29 cellular contexts compared by ENCODE assay signal in the genomic region with DNA sequence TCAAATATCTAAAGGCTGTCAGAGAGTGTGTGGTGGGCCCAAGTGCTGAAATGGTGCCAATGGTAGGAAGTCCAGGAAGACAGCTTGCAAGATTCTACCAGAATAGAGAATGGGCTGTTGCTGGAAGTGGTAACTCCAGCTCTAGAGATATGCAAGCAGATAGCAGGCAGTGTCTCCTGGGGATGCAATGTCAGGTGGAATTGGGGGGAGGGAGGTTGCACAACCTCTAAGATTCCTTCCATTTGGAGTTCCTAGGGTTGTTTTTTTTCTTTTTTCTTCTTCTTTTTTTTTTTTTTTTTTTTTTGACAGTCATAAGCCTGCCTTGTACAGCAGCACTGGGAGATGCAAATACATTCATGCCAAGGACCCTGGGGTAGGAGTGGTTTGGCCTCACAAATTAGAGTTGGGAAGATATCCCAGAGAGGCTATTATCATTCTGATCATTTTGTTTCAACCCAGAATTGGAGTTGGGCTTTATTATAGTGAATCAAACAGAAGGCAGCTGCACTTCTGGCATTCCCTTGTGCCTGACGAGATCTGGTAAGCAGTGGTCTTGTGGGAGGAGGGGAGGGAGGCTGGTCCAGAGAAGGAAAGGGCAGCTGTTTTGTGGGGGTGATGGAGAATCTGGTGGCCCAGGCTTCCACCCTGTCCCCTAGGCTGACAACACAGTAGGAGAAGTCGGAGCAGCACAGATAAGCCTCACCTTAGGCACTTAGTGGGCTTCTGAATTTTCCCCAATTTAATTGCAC. TPM values are rescaled to one million over a fixed set of nuclear protein-coding genes. Genes with fewer than 3 reads are reported as not detected.
DNase-seq lines count a peak whose midpoint lies in the region; ATAC-seq and TF ChIP-seq lines count a peak whose summit lies in the region.
"Had no signal": no experiment of that assay in that cellular context is flagged by ENCODE, and none has a peak within 500 bp of the region (broad histone marks: within the 10 kb centered on the region; RNA-seq: fewer than 3 reads in every experiment).

No MANE protein-coding gene starts in this region.

- H3K9me3 ChIP-seq in left ventricle myocardium inferior (replicated peaks) (no peaks in the 10 kb centered on the region), T-helper 17 cell (ENCODE audit: control insufficient read depth, low read length, poor library complexity, severe bottlenecking) (no peaks in the 10 kb centered on the region)
- H3K9me3 ChIP-seq: BLaER1 treated with 17β-estradiol and CSF1 and Interleukin-3, amounts not matched to agents 10 nM and 100 nM; HAP-1 had no signal

- WGBS in mesendoderm (ENCODE audit: extremely low coverage, insufficient coverage, low lambda C conversion rate): no CpG with 5 or more reads among the region's 2 CpGs

- no peak overlapping the region for H2BK120ac ChIP-seq in mesendoderm (ENCODE audit: low read depth, low read length)

- no peak overlapping the region for H3K56ac ChIP-seq in mesendoderm (ENCODE audit: low read length)

- H3K4me2 ChIP-seq in mesendoderm (ENCODE audit: low read length): no peak overlapping the region
- H3K4me2 ChIP-seq: BLaER1 treated with 17β-estradiol and CSF1 and Interleukin-3, amounts not matched to agents 10 nM and 100 nM; GM23338; PC-9 had no signal

- H3K79me1 ChIP-seq in mesendoderm (ENCODE audit: low read length): no peaks in the 10 kb centered on the region

- no peak for DNase-seq in left ventricle myocardium superior
- no peak for DNase-seq in left ventricle myocardium inferior
- DNase-seq in coronary artery (ENCODE audit: low spot score): peak; percentile 36
- DNase-seq in mesendoderm: peak; percentile 45
- no peak for DNase-seq in T-helper 17 cell
- DNase-seq in NCI-H1694 (lab: John Stamatoyannopoulos, UW): no peak
- DNase-seq: CD4-positive, alpha-beta T cell; COR-L47; DMS53; KBM-7; MV-4-11; NCI-H1105; NCI-H1436 treated with DMSO at 0.1 percent for 48 hours; NCI-H2029; NCI-H2227 treated with DMSO at 0.1 percent for 48 hours; NCI-H526 treated with DMSO at 0.1 percent for 48 hours; PC-9; SHP77 had no signal

- H2AK5ac ChIP-seq in mesendoderm (ENCODE audit: low read length): no peak overlapping the region

- peak; percentile 72 for ATAC-seq in left ventricle myocardium superior
- ATAC-seq in T-helper 17 cell: no peak
- ATAC-seq in HG03378 (IDR thresholded peaks at IDR 0.05; ENCODE audit: unreplicated experiment): no peak
- ATAC-seq: GM23338 had no signal

- H3K18ac ChIP-seq in mesendoderm (ENCODE audit: low read length): no peak overlapping the region

- H3K4me1 ChIP-seq in left ventricle myocardium inferior: no peaks in the 10 kb centered on the region
- no peaks in the 10 kb centered on the region for H3K4me1 ChIP-seq in mesendoderm (ENCODE audit: control insufficient read depth, low read depth, low read length)
- H3K4me1 ChIP-seq: HAP-1 had no signal

- peaks cover 49% of the 10 kb centered on the region for H3K27me3 Mint-ChIP-seq in T-helper 17 cell

- peaks cover 86% of the 10 kb centered on the region for H3K27me3 ChIP-seq in left ventricle myocardium inferior (ENCODE audit: low read depth)
- no peaks in the 10 kb centered on the region for H3K27me3 ChIP-seq in mesendoderm (ENCODE audit: insufficient read depth, low read length, poor library complexity)
- H3K27me3 ChIP-seq: BLaER1 treated with 17β-estradiol and CSF1 and Interleukin-3, amounts not matched to agents 10 nM and 100 nM had no signal

- no peak for TF ChIP-seq CTCF in left ventricle myocardium inferior (IDR thresholded peaks at IDR 0.05; ENCODE audit: borderline replicate concordance)
- no peak for TF ChIP-seq CTCF in coronary artery (IDR thresholded peaks at IDR 0.05)

- H2BK15ac ChIP-seq in mesendoderm (replicated peaks; ENCODE audit: low read depth): no peak overlapping the region

- H3K36me3 Mint-ChIP-seq in T-helper 17 cell (ENCODE audit: low read depth): no peaks in the 10 kb centered on the region

- H3K27ac Mint-ChIP-seq in T-helper 17 cell: no peak overlapping the region
- H3K27ac Mint-ChIP-seq: CD4-positive, alpha-beta T cell; GM23338 had no signal

- H3K4ac ChIP-seq in mesendoderm (ENCODE audit: low read depth, low read length): no peak overlapping the region

- H2BK5ac ChIP-seq in mesendoderm (ENCODE audit: low read length): no peak overlapping the region

- no peak overlapping the region for H3K4me3 Mint-ChIP-seq in T-helper 17 cell
- H3K4me3 Mint-ChIP-seq: CD4-positive, alpha-beta T cell; GM23338 had no signal

- H3K9ac ChIP-seq in mesendoderm (ENCODE audit: low read length): no peak overlapping the region
- H3K9ac ChIP-seq: BLaER1 treated with 17β-estradiol and CSF1 and Interleukin-3, amounts not matched to agents 10 nM and 100 nM had no signal

- H3K36me3 ChIP-seq in left ventricle myocardium inferior (no peaks in the 10 kb centered on the region), mesendoderm (ENCODE audit: control insufficient read depth, insufficient read depth, low read length) (no peaks in the 10 kb centered on the region)
- H3K36me3 ChIP-seq: BLaER1 treated with 17β-estradiol and CSF1 and Interleukin-3, amounts not matched to agents 10 nM and 100 nM; HAP-1 had no signal

- intact Hi-C loops in left ventricle myocardium superior (cut with micrococcal nuclease): no loop called here
- intact Hi-C loops in left ventricle myocardium inferior (cut with micrococcal nuclease): loop anchor here (10.0 kb wide), 1 partner anchor 212 kb away; no protein-coding TSS in a partner anchor

- H3K23ac ChIP-seq in mesendoderm (ENCODE audit: low read length): no peak overlapping the region

- peaks cover 9% of the 10 kb centered on the region for H3K4me1 Mint-ChIP-seq in T-helper 17 cell

- H3K79me2 ChIP-seq in mesendoderm (ENCODE audit: control insufficient read depth, insufficient read depth, low read length): no peaks in the 10 kb centered on the region

- H3K4me3 ChIP-seq in left ventricle myocardium inferior (no peak overlapping the region), coronary artery (no peak overlapping the region), mesendoderm (ENCODE audit: low read length) (no peak overlapping the region)
- H3K4me3 ChIP-seq: BLaER1 treated with 17β-estradiol and CSF1 and Interleukin-3, amounts not matched to agents 10 nM and 100 nM; GM23338; HAP-1; PC-9 had no signal

- H4K5ac ChIP-seq in mesendoderm (ENCODE audit: low read length): no peak overlapping the region

- no peak overlapping the region for H3K27ac ChIP-seq in left ventricle myocardium inferior (replicated peaks)
- no peak overlapping the region for H3K27ac ChIP-seq in coronary artery
- no peak overlapping the region for H3K27ac ChIP-seq in mesendoderm (ENCODE audit: low read depth, low read length)
- H3K27ac ChIP-seq: BLaER1 treated with 17β-estradiol and CSF1 and Interleukin-3, amounts not matched to agents 10 nM and 100 nM; PC-9 had no signal

- H4K8ac ChIP-seq in mesendoderm (ENCODE audit: low read depth, low read length): no peak overlapping the region

RNA-seq across cellular contexts. Expression of gene SLC6A2, which starts 51.1 kb away (rescaled TPM):
- total RNA-seq in left ventricle myocardium superior: not detected
- not detected for total RNA-seq in left ventricle myocardium inferior
- 0.35 TPM for polyA plus RNA-seq in mesendoderm (2013, experiment 1 of 2)
- polyA plus RNA-seq in mesendoderm (2013, experiment 2 of 2): 0.35 TPM
- total RNA-seq in T-helper 17 cell: not detected
- total RNA-seq: CD4-positive, alpha-beta T cell; Daoy; G401; LHCN-M2; MCF 10A; NCI-H460; RPMI7951 had no signal
- polyA plus RNA-seq: AG04450 had no signal

Comparison
In these comparisons a context has a peak if more than half of its experiments do, and no peak if none do; other contexts are left out.
1. DNase-seq: peak in coronary artery (single experiment) and mesendoderm (single experiment); none in left ventricle myocardium superior (single experiment), left ventricle myocardium inferior (single experiment), T-helper 17 cell (0 of 3) and NCI-H1694 (single experiment).